In the genomic region with DNA sequence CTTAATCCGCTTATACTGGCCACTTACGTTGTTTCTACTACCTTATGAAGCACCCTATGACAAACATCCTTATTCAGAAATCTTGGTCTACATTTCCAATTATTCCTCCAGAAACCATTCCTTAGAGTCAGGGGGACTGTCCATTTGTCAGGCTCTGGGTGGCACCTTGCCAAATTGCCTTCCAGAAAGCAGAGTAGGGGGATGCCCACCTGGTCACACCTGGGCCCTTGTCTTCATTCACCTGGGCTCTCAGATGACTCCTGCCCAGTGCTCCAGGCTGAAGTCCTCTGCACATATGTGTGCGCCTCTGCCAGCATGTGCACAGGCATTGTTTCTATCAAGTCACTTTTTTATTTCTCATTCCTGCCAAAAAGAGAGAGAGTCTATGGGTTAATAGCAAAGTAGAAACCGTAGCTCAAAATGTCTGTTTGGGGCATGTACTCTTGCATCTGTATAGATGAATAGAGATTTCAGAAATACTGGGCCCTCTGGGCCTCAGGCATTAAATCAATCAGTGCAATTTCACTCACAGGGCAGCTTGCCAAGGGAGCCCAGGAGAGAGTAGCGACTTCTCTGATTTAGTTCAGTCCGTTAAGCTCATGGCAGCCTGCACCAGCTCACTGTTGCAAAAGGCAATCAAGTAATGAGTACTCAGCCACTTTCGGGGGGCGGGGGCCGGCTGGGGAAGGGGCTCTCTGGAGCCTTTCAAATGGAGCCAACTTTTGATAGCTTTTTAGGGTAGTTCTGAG, we compare ENCODE assay signal across 23 cellular contexts.
DNase-seq lines count a peak whose midpoint lies in the region; ATAC-seq, FAIRE-seq and TF ChIP-seq lines count a peak whose summit lies in the region.
"Had no signal": no experiment of that assay in that cellular context is flagged by ENCODE, and none has a peak within 500 bp of the region (broad histone marks: within the 10 kb centered on the region; RNA-seq: fewer than 3 reads in every experiment).

No MANE protein-coding gene starts in this region.

- intact Hi-C loops in HepG2 (cut with micrococcal nuclease; ENCODE audit: unreplicated experiment) = no loop called here
- intact Hi-C loops in CD4-positive, alpha-beta memory T cell (cut with micrococcal nuclease) = no loop called here

- CTCF ChIA-PET in HepG2 (lab: Yijun Ruan, JAX; ENCODE audit: low intra/inter-chr PET ratio, low total read pairs) = no interaction called here
- CTCF ChIA-PET in CD4-positive, alpha-beta memory T cell (lab: Charles Lee; ENCODE audit: partially characterized antibody) = no interaction called here

- H3K27ac ChIP-seq in HepG2 (ENCODE audit: extremely low read length, insufficient read depth, low read length) (no peak overlapping the region), coronary artery (no peak overlapping the region)
- H3K27ac ChIP-seq in CD4-positive, alpha-beta memory T cell (ENCODE audit: low read depth, low read length) = no peak overlapping the region
- H3K27ac ChIP-seq: KMS-11, left ventricle myocardium inferior, psoas muscle, tibial artery had no signal

- no peak overlapping the region for H3K4me3 Mint-ChIP-seq in CD4-positive, alpha-beta memory T cell
- H3K4me3 Mint-ChIP-seq: nephron progenitor cell; T-helper 1 cell treated with Interleukin-12 subunit alpha and Interleukin-12 subunit beta and Interleukin-4 antibody, amounts not matched to agents 30 μg/mL and 1 μg/mL, for 36 hours had no signal

- H3K4me3 ChIP-seq in HepG2 (replicated peaks in 1 of 3; ENCODE audit: insufficient read depth in 1 of 3, low read depth in 2 of 3, low read length in 3 of 3) = no peak overlapping the region
- H3K4me3 ChIP-seq in CD4-positive, alpha-beta memory T cell (ENCODE audit: low read length in 2 of 2) = no peak overlapping the region
- H3K4me3 ChIP-seq in coronary artery = no peak overlapping the region
- H3K4me3 ChIP-seq: left ventricle myocardium inferior, psoas muscle, tibial artery had no signal

- POLR2A ChIA-PET in HepG2 (lab: Yijun Ruan, JAX) = interaction anchor here (1.3 kb wide), 1 partner anchor 12 kb away, joined by 5 read pairs; no protein-coding TSS in a partner anchor
- POLR2A ChIA-PET in CD4-positive, alpha-beta memory T cell (lab: Charles Lee; ENCODE audit: partially characterized antibody) = interaction anchor here (0.7 kb wide), 1 partner anchor 9 kb away, joined by 3 read pairs; no protein-coding TSS in a partner anchor

- peak; percentile 59 for DNase-seq in NCI-H748 (lab: John Stamatoyannopoulos, UW; ENCODE audit: unreplicated experiment)
- DNase-seq in NCI-H748 treated with DMSO at 0.1 percent for 48 hours (lab: John Stamatoyannopoulos, UW) = no peak
- peak; percentile 56 for DNase-seq in NCI-H1092 (lab: John Stamatoyannopoulos, UW)
- peak; percentile 18 for DNase-seq in NCI-H82 treated with DMSO at 0.1 percent for 48 hours (lab: John Stamatoyannopoulos, UW; ENCODE audit: unreplicated experiment)
- no peak for DNase-seq in HepG2 (ENCODE audit: low spot score)
- no peak for DNase-seq in CD4-positive, alpha-beta memory T cell
- DNase-seq in coronary artery (ENCODE audit: low spot score) = no peak
- DNase-seq: ACHN; activated CD4-positive, alpha-beta T cell treated with anti-CD3 and anti-CD28 coated beads, Interleukin-2, amount 50 U/mL, for 1 hour; activated effector memory CD4-positive, alpha-beta T cell treated with Interleukin-2 at 50 U/mL for 16 hours; dermis blood vessel endothelial cell; DMS79; left ventricle myocardium inferior; NCI-H510A; nephron progenitor cell; psoas muscle; stimulated activated naive CD4-positive, alpha-beta T cell treated with Interleukin-2 at 50 U/mL for 16 hours; tibial artery had no signal

- no peak for TF ChIP-seq POLR2A in HepG2 (IDR thresholded peaks at IDR 0.05; ENCODE audit: insufficient read depth in 1 of 2, low read depth in 2 of 2, low read length in 2 of 2)

- no peak overlapping the region for H3K27ac Mint-ChIP-seq in CD4-positive, alpha-beta memory T cell
- H3K27ac Mint-ChIP-seq: nephron progenitor cell; T-helper 1 cell treated with Interleukin-12 subunit alpha and Interleukin-12 subunit beta and Interleukin-4 antibody, amounts not matched to agents 30 μg/mL and 1 μg/mL, for 36 hours had no signal

- no peaks in the 10 kb centered on the region for H3K27me3 ChIP-seq in HepG2 (ENCODE audit: control insufficient read depth in 1 of 2, insufficient read depth in 2 of 2, low read length in 2 of 2)
- H3K27me3 ChIP-seq in CD4-positive, alpha-beta memory T cell (ENCODE audit: insufficient read depth, low read length) = no peaks in the 10 kb centered on the region
- H3K27me3 ChIP-seq: tibial artery had no signal

- H3K9me3 Mint-ChIP-seq in CD4-positive, alpha-beta memory T cell = no peaks in the 10 kb centered on the region
- H3K9me3 Mint-ChIP-seq: nephron progenitor cell; T-helper 1 cell treated with Interleukin-12 subunit alpha and Interleukin-12 subunit beta and Interleukin-4 antibody, amounts not matched to agents 30 μg/mL and 1 μg/mL, for 36 hours had no signal

- H3K9ac ChIP-seq in HepG2 (ENCODE audit: insufficient read depth, low read depth, low read length) = no peak overlapping the region
- H3K9ac ChIP-seq: KMS-11 had no signal

- H3K27me3 Mint-ChIP-seq in CD4-positive, alpha-beta memory T cell = no peaks in the 10 kb centered on the region

- TF ChIP-seq RAD21 in HepG2 (CRISPR knock-in tag; IDR thresholded peaks at IDR 0.05) = no peak

- peaks cover 6 to 22% of the 10 kb centered on the region in 2 donors for H3K36me3 Mint-ChIP-seq in CD4-positive, alpha-beta memory T cell

- no peaks in the 10 kb centered on the region for H3K9me3 ChIP-seq in HepG2 (ENCODE audit: low read length)
- H3K9me3 ChIP-seq in CD4-positive, alpha-beta memory T cell (ENCODE audit: control insufficient read depth in 1 of 2, low read length in 2 of 2) = no peaks in the 10 kb centered on the region
- H3K9me3 ChIP-seq: left ventricle myocardium inferior, psoas muscle, tibial artery had no signal

- ATAC-seq in HepG2 = no peak
- no peak for ATAC-seq in GM21786 (IDR thresholded peaks at IDR 0.05; ENCODE audit: unreplicated experiment)
- ATAC-seq: psoas muscle had no signal

- H3K4me1 Mint-ChIP-seq in CD4-positive, alpha-beta memory T cell = peaks cover 0 to 3% (median under 1%) of the 10 kb centered on the region in 4 donors

- TF ChIP-seq CTCF in HepG2 (CRISPR knock-in tag; IDR thresholded peaks at IDR 0.05) = no peak
- no peak for TF ChIP-seq CTCF in coronary artery (IDR thresholded peaks at IDR 0.05)

- H3K4me1 ChIP-seq in HepG2 (ENCODE audit: insufficient read depth, low read length) = peaks cover 44% of the 10 kb centered on the region
- no peaks in the 10 kb centered on the region for H3K4me1 ChIP-seq in CD4-positive, alpha-beta memory T cell (ENCODE audit: insufficient read depth, low read length)
- H3K4me1 ChIP-seq: psoas muscle had no signal

- BruUV-seq in HepG2 (replicated peaks; lab: Mats Ljungman, UMichigan) = no TSS peak

- in situ Hi-C loops in HepG2 (cut with HindIII; ENCODE audit: extremely low pct_ligation_motif_present, low pct_unique_long_range_greater_than_20kb) = no loop called here

- WGBS in HepG2 (ENCODE audit: low lambda C conversion rate) = 88% methylated on average over 9 of the region's 9 CpGs

- no peaks in the 10 kb centered on the region for H3K36me3 ChIP-seq in HepG2 (replicated peaks in 1 of 2; ENCODE audit: control insufficient read depth in 1 of 2, insufficient read depth in 2 of 2, low read length in 2 of 2)
- H3K36me3 ChIP-seq in CD4-positive, alpha-beta memory T cell (ENCODE audit: insufficient read depth, low read length) = no peaks in the 10 kb centered on the region
- H3K36me3 ChIP-seq: left ventricle myocardium inferior, tibial artery had no signal

- FAIRE-seq in HepG2 (lab: Jason Lieb, UNC) = no peak
- FAIRE-seq: GM12891, H1 had no signal

- H3K79me2 ChIP-seq in HepG2 (ENCODE audit: insufficient read depth, low read length) = no peaks in the 10 kb centered on the region

- no peaks in the 10 kb centered on the region for H4K20me1 ChIP-seq in HepG2 (ENCODE audit: insufficient read depth, low read length)

- TF ChIP-seq EP300 in HepG2 (IDR thresholded peaks at IDR 0.05; ENCODE audit: low read depth in 2 of 2, low read length in 2 of 2) (no peak), HepG2 (CRISPR knock-in tag; IDR thresholded peaks at IDR 0.05; ENCODE audit: borderline replicate concordance) (no peak)

- H3K4me2 ChIP-seq in HepG2 (ENCODE audit: low read depth, low read length) = no peak overlapping the region
- H3K4me2 ChIP-seq: KMS-11 had no signal

- H2AFZ ChIP-seq in HepG2 (ENCODE audit: low read length) = no peak overlapping the region

TF ChIP-seq in HepG2, 621 proteins besides CTCF, POLR2A, EP300 and RAD21 (continues in another document):
- TF ChIP-seq, protein P1, sequence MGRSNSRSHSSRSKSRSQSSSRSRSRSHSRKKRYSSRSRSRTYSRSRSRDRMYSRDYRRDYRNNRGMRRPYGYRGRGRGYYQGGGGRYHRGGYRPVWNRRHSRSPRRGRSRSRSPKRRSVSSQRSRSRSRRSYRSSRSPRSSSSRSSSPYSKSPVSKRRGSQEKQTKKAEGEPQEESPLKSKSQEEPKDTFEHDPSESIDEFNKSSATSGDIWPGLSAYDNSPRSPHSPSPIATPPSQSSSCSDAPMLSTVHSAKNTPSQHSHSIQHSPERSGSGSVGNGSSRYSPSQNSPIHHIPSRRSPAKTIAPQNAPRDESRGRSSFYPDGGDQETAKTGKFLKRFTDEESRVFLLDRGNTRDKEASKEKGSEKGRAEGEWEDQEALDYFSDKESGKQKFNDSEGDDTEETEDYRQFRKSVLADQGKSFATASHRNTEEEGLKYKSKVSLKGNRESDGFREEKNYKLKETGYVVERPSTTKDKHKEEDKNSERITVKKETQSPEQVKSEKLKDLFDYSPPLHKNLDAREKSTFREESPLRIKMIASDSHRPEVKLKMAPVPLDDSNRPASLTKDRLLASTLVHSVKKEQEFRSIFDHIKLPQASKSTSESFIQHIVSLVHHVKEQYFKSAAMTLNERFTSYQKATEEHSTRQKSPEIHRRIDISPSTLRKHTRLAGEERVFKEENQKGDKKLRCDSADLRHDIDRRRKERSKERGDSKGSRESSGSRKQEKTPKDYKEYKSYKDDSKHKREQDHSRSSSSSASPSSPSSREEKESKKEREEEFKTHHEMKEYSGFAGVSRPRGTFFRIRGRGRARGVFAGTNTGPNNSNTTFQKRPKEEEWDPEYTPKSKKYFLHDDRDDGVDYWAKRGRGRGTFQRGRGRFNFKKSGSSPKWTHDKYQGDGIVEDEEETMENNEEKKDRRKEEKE (IDR thresholded peaks at IDR 0.05) = no peak
- TF ChIP-seq TCF7L2 (IDR thresholded peaks at IDR 0.05; ENCODE audit: low read depth, low read length) (no peak), GFI1 (CRISPR knock-in tag; IDR thresholded peaks at IDR 0.05; ENCODE audit: borderline replicate concordance) (0 out of 2 replicates have a peak, but pooled peaks have one; percentile 26)

Comparison
In these comparisons a context has a peak if more than half of its experiments do, and no peak if none do; other contexts are left out.
1. DNase-seq: peak in NCI-H748 (single experiment), NCI-H1092 (single experiment) and NCI-H82 treated with DMSO at 0.1 percent for 48 hours (single experiment); none in NCI-H748 treated with DMSO at 0.1 percent for 48 hours (single experiment), HepG2 (single experiment), CD4-positive, alpha-beta memory T cell (0 of 5) and coronary artery (single experiment).